10 cellular contexts compared by ENCODE assay signal in genomic region chr6:44475417-44475778, GRCh38.
DNase-seq lines count a peak whose midpoint lies in the region; ATAC-seq, FAIRE-seq and TF ChIP-seq lines count a peak whose summit lies in the region.
"Had no signal": no experiment of that assay in that cellular context is flagged by ENCODE, and none has a peak within 500 bp of the region (broad histone marks: within the 10 kb centered on the region; RNA-seq: fewer than 3 reads in every experiment).

No MANE protein-coding gene starts in this region.

- H3K79me1 ChIP-seq in neuronal stem cell (ENCODE audit: low read depth, low read length) = no peaks in the 10 kb centered on the region

- H3K27ac ChIP-seq in GM23338 (ENCODE audit: low read depth) = no peak overlapping the region
- H3K27ac ChIP-seq in VCaP = peak overlapping the region; percentile 65
- no peak overlapping the region for H3K27ac ChIP-seq in neuronal stem cell (replicated peaks; ENCODE audit: low read length)
- no peak overlapping the region for H3K27ac ChIP-seq in sigmoid colon
- H3K27ac ChIP-seq: adrenal gland, psoas muscle had no signal

- no peak overlapping the region for H2BK5ac ChIP-seq in neuronal stem cell (ENCODE audit: low read length)

- H3K4ac ChIP-seq in neuronal stem cell (ENCODE audit: low read length) = no peak overlapping the region

- intact Hi-C loops in sigmoid colon (cut with DNase I) = loop anchor here (5.0 kb wide), 4 partner anchors 182 to 1447 kb away; no protein-coding TSS in a partner anchor

- WGBS in neuronal stem cell (ENCODE audit: extremely low coverage in 2 of 2, insufficient read length in 2 of 2, insufficient replicate concordance in 1 of 2), 2 donors = no CpG with 5 or more reads among the region's 6 CpGs
- 15 to 27% methylated on average over 6 of the region's 6 CpGs for WGBS in sigmoid colon, 2 donors

- peaks cover 9% of the 10 kb centered on the region for H3K27me3 Mint-ChIP-seq in GM23338 (ENCODE audit: insufficient read depth, low read depth, poor library complexity)

- TF ChIP-seq CTCF in GM23338 (conservative IDR thresholded peaks at IDR 0.05; ENCODE audit: low read depth in 2 of 2) (no peak), VCaP (conservative IDR thresholded peaks at IDR 0.05) (no peak), D721Med (IDR thresholded peaks at IDR 0.05; ENCODE audit: insufficient read depth, missing control alignments) (no peak), sigmoid colon (IDR thresholded peaks at IDR 0.05) (no peak)

- H3K9me3 ChIP-seq in neuronal stem cell (replicated peaks in 1 of 2; ENCODE audit: control insufficient read depth in 2 of 2, insufficient read depth in 1 of 2, low read depth in 1 of 2, low read length in 2 of 2) (no peaks in the 10 kb centered on the region), sigmoid colon (no peaks in the 10 kb centered on the region)
- H3K9me3 ChIP-seq: adrenal gland, psoas muscle had no signal

- H3K4me1 ChIP-seq in GM23338 (ENCODE audit: insufficient read depth) = peaks cover 23% of the 10 kb centered on the region
- H3K4me1 ChIP-seq in neuronal stem cell (ENCODE audit: control insufficient read depth in 2 of 2, insufficient read depth in 1 of 2, low read depth in 1 of 2, low read length in 2 of 2) = peaks cover 16 to 22% of the 10 kb centered on the region in 2 donors
- H3K4me1 ChIP-seq in sigmoid colon = peaks cover 0 to 14% (median 8%) of the 10 kb centered on the region in 4 donors
- H3K4me1 ChIP-seq: adrenal gland had no signal

- TF ChIP-seq EP300 in sigmoid colon (IDR thresholded peaks at IDR 0.05) = no peak

- no peak overlapping the region for H2BK120ac ChIP-seq in neuronal stem cell (ENCODE audit: low read depth, low read length)

- no peaks in the 10 kb centered on the region for H3K27me3 ChIP-seq in GM23338 (ENCODE audit: insufficient read depth)
- no peaks in the 10 kb centered on the region for H3K27me3 ChIP-seq in neuronal stem cell (ENCODE audit: control insufficient read depth in 3 of 3, insufficient read depth in 3 of 3, low read depth in 1 of 3, low read length in 3 of 3)
- H3K27me3 ChIP-seq in sigmoid colon = peaks cover 0 to 12% (median 0%) of the 10 kb centered on the region in 3 donors
- H3K27me3 ChIP-seq: adrenal gland had no signal

- peaks cover 29% of the 10 kb centered on the region for H3K4me1 Mint-ChIP-seq in GM23338

- 0 out of 2 replicates have a peak, but pooled peaks cover 3% of the 10 kb centered on the region for H3F3A ChIP-seq in GM23338 (replicated peaks; ENCODE audit: low read depth)

- H3K9ac ChIP-seq in neuronal stem cell (ENCODE audit: low read depth, low read length, poor library complexity) = no peak overlapping the region

- peak overlapping the region; percentile 30 for H2BK12ac ChIP-seq in neuronal stem cell (ENCODE audit: low read length)

- no peak for TF ChIP-seq POLR2A in sigmoid colon (IDR thresholded peaks at IDR 0.05)

- H3K36me3 Mint-ChIP-seq in GM23338 (ENCODE audit: low read depth) = no peaks in the 10 kb centered on the region

- H3K14ac ChIP-seq in neuronal stem cell (ENCODE audit: low read length) = no peak overlapping the region

- H4K8ac ChIP-seq in neuronal stem cell (ENCODE audit: low read depth, low read length) = no peak overlapping the region

- no peak for FAIRE-seq in D721Med (lab: Jason Lieb, UNC)

- peak overlapping the region; percentile 58; the same call in 1 of the 2 replicates for H3K4me2 ChIP-seq in GM23338
- no peak overlapping the region for H3K4me2 ChIP-seq in neuronal stem cell (ENCODE audit: insufficient read depth, low read length, poor library complexity, severe bottlenecking)

- H2AFZ ChIP-seq in GM23338 (peak overlapping the region; percentile 96), neuronal stem cell (ENCODE audit: low read length) (peak overlapping the region; percentile 95)

- no peak overlapping the region for H3K27ac Mint-ChIP-seq in GM23338

- H3K9me3 Mint-ChIP-seq in GM23338 = no peaks in the 10 kb centered on the region

- ATAC-seq in GM18907 (IDR thresholded peaks at IDR 0.05; ENCODE audit: unreplicated experiment) (peak; percentile 18), GM23338 (peak; percentile 12; the same call in 2 of the 3 replicates)

- no peak for DNase-seq in GM23338 (ENCODE audit: low spot score)
- DNase-seq in neuronal stem cell (ENCODE audit: low spot score) = no peak
- no peak for DNase-seq in D721Med (ENCODE audit: insufficient read length, low spot score)
- DNase-seq in sigmoid colon = no peak
- no peak for DNase-seq in mesenteric fat pad (ENCODE audit: low spot score)
- DNase-seq in KBM-7 = no peak

- H3K18ac ChIP-seq in neuronal stem cell (ENCODE audit: low read length) = peak overlapping the region; percentile 83

- H3K36me3 ChIP-seq in GM23338 (ENCODE audit: insufficient read depth) = no peaks in the 10 kb centered on the region
- no peaks in the 10 kb centered on the region for H3K36me3 ChIP-seq in neuronal stem cell (replicated peaks in 1 of 2; ENCODE audit: control insufficient read depth in 2 of 2, insufficient read depth in 2 of 2, low read length in 2 of 2)
- H3K36me3 ChIP-seq in sigmoid colon = no peaks in the 10 kb centered on the region
- H3K36me3 ChIP-seq: adrenal gland had no signal

- no peaks in the 10 kb centered on the region for H3K9me2 ChIP-seq in GM23338 (ENCODE audit: insufficient read depth)

- H2BK15ac ChIP-seq in neuronal stem cell (ENCODE audit: low read length) = peak overlapping the region; percentile 63

- no peak overlapping the region for H4K91ac ChIP-seq in neuronal stem cell (ENCODE audit: low read depth, low read length, poor library complexity)

- H3K4me3 ChIP-seq in GM23338 (no peak overlapping the region), neuronal stem cell (ENCODE audit: low read length in 2 of 2) (no peak overlapping the region), sigmoid colon (no peak overlapping the region)
- H3K4me3 ChIP-seq: adrenal gland, psoas muscle had no signal

- H2AK5ac ChIP-seq in neuronal stem cell (ENCODE audit: low read depth, low read length) = no peak overlapping the region

- in situ Hi-C loops in KBM-7 (cut with MboI; ENCODE audit: low pct_unique_long_range_greater_than_20kb, low sequenced_read_pairs) = no loop called here

- H4K20me1 ChIP-seq in GM23338 (replicated peaks; ENCODE audit: insufficient read depth) = no peaks in the 10 kb centered on the region

- H3K79me2 ChIP-seq in GM23338 (replicated peaks; ENCODE audit: insufficient read depth) = no peaks in the 10 kb centered on the region

- H3K23ac ChIP-seq in neuronal stem cell (ENCODE audit: low read depth, low read length, poor library complexity) = peak overlapping the region; percentile 3

- H3K4me3 Mint-ChIP-seq in GM23338 = no peak overlapping the region; the same call in 2 of the 3 replicates

TF ChIP-seq in GM23338, 12 proteins besides CTCF, POLR2A, EP300 and RAD21 (continues in another document):
- no peak for TF ChIP-seq CREB1 (CRISPR knock-in tag; IDR thresholded peaks at IDR 0.05; ENCODE audit: low read depth)
- no peak for TF ChIP-seq ZNF331 (CRISPR knock-in tag; IDR thresholded peaks at IDR 0.05; ENCODE audit: low read depth)
- TF ChIP-seq ZNF114 (CRISPR knock-in tag; IDR thresholded peaks at IDR 0.05) = no peak
